Comparison of ENCODE assay signal across 1 cellular context in the genomic region with DNA sequence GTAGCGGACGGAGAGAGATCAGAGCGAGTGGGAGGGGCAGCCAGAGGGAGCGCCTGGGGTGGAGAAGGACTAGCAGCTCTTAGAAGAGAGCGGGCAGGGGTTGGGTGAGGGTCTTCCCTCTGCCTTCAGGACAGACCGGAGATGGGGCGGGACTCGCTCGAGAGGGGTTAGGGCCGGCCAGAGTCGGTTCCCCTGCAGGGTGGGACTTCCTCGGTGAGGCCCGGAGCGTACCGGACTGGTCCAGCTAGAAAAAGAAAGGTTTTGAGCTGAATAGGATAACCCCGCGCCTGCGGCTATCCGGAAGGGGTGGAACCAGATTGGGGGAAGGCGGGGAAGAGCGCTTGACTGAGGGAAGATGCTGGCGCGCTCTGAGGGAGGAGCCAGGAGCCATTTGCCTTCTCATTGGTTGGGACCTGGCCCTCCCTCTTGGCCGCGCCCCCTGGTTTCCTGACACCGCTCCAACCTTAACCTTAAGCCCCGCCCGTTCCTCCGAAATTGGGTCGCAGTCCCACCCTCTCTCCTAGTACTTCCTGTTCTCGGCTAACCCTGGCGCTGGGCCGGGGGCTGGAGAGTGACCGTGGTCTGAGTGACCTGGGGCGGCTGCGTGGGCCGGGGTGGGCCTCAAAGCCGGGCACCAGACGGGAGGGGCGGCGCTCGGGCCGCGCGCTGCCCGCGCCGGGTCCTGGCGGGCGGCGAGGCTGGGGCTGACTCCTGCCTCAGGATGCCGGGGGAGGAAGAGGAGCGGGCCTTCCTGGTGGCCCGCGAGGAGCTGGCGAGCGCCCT.
A peak's percentile ranks its signal among the peaks of the same experiment; 100 is the strongest.
TF ChIP-seq lines count a peak whose summit lies in the region.

RNF31 (plus strand) TSS at position 521 of the 783 bp plus-strand sequence; CDS start at position 722, 201 bp downstream.

TF ChIP-seq in K562, 482 proteins besides CTCF, POLR2A, EP300 and RAD21 (continued from another document):
- no peak for TF ChIP-seq CUX1 (CRISPR knock-in tag; IDR thresholded peaks at IDR 0.05)
- no peak for TF ChIP-seq BRF2 (IDR thresholded peaks at IDR 0.05; ENCODE audit: borderline replicate concordance, insufficient read depth, insufficient read length)
- no peak for TF ChIP-seq NFRKB (IDR thresholded peaks at IDR 0.05; ENCODE audit: low read depth)
- TF ChIP-seq DNMT1 (IDR thresholded peaks at IDR 0.05) = no peak
- peak; percentile 75 for TF ChIP-seq RBFOX2 (IDR thresholded peaks at IDR 0.05; ENCODE audit: low read depth, low read length)
- TF ChIP-seq, protein P1, sequence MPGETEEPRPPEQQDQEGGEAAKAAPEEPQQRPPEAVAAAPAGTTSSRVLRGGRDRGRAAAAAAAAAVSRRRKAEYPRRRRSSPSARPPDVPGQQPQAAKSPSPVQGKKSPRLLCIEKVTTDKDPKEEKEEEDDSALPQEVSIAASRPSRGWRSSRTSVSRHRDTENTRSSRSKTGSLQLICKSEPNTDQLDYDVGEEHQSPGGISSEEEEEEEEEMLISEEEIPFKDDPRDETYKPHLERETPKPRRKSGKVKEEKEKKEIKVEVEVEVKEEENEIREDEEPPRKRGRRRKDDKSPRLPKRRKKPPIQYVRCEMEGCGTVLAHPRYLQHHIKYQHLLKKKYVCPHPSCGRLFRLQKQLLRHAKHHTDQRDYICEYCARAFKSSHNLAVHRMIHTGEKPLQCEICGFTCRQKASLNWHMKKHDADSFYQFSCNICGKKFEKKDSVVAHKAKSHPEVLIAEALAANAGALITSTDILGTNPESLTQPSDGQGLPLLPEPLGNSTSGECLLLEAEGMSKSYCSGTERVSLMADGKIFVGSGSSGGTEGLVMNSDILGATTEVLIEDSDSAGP (CRISPR knock-in tag; IDR thresholded peaks at IDR 0.05) = no peak
- TF ChIP-seq ZNF3 (CRISPR knock-in tag; IDR thresholded peaks at IDR 0.05) = no peak
- TF ChIP-seq, protein P2, sequence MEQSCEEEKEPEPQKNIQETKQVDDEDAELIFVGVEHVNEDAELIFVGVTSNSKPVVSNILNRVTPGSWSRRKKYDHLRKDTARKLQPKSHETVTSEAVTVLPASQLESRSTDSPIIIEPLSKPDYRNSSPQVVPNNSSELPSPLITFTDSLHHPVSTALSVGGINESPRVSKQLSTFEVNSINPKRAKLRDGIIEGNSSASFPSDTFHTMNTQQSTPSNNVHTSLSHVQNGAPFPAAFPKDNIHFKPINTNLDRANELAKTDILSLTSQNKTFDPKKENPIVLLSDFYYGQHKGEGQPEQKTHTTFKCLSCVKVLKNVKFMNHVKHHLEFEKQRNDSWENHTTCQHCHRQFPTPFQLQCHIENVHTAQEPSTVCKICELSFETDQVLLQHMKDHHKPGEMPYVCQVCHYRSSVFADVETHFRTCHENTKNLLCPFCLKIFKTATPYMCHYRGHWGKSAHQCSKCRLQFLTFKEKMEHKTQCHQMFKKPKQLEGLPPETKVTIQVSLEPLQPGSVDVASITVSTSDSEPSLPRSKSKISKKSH (CRISPR knock-in tag; IDR thresholded peaks at IDR 0.05) = no peak
- no peak for TF ChIP-seq ELF2 (CRISPR knock-in tag; IDR thresholded peaks at IDR 0.05)
- no peak for TF ChIP-seq CREBBP (IDR thresholded peaks at IDR 0.05; ENCODE audit: low read depth, low read length)
- 0 out of 2 replicates have a peak, but pooled peaks have one; percentile 3 for TF ChIP-seq NBN (IDR thresholded peaks at IDR 0.05; ENCODE audit: low read depth)
- no peak for TF ChIP-seq LCOR (CRISPR knock-in tag; IDR thresholded peaks at IDR 0.05)
- no peak for TF ChIP-seq KHSRP (IDR thresholded peaks at IDR 0.05)
- no peak for TF ChIP-seq KLF1 (tag; IDR thresholded peaks at IDR 0.05)
- TF ChIP-seq ZKSCAN3 (CRISPR knock-in tag; IDR thresholded peaks at IDR 0.05) = no peak
- no peak for TF ChIP-seq ARID1B (IDR thresholded peaks at IDR 0.05)
- no peak for TF ChIP-seq ZC3H4 (CRISPR knock-in tag; IDR thresholded peaks at IDR 0.05; ENCODE audit: borderline replicate concordance)
- TF ChIP-seq TGIF2 (CRISPR knock-in tag; IDR thresholded peaks at IDR 0.05) = no peak
- no peak for TF ChIP-seq ZNF766 (CRISPR knock-in tag; conservative IDR thresholded peaks at IDR 0.05)
- no peak for TF ChIP-seq POLR2AphosphoS5 (IDR thresholded peaks at IDR 0.05; ENCODE audit: control insufficient read depth, insufficient read depth, low read depth, low read length)
- TF ChIP-seq ZNF444 (CRISPR knock-in tag; IDR thresholded peaks at IDR 0.05) = no peak
- peak; percentile 64 for TF ChIP-seq POLR2G (IDR thresholded peaks at IDR 0.05; ENCODE audit: low read depth, low read length)
- TF ChIP-seq, protein P3, sequence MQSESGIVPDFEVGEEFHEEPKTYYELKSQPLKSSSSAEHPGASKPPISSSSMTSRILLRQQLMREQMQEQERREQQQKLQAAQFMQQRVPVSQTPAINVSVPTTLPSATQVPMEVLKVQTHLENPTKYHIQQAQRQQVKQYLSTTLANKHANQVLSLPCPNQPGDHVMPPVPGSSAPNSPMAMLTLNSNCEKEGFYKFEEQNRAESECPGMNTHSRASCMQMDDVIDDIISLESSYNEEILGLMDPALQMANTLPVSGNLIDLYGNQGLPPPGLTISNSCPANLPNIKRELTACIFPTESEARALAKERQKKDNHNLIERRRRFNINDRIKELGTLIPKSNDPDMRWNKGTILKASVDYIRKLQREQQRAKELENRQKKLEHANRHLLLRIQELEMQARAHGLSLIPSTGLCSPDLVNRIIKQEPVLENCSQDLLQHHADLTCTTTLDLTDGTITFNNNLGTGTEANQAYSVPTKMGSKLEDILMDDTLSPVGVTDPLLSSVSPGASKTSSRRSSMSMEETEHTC (IDR thresholded peaks at IDR 0.05) = no peak
- TF ChIP-seq POLR3A (IDR thresholded peaks at IDR 0.05; ENCODE audit: borderline replicate concordance, extremely low read depth, insufficient read depth, insufficient read length) = no peak
- no peak for TF ChIP-seq ETV5 (CRISPR knock-in tag; IDR thresholded peaks at IDR 0.05; ENCODE audit: low read depth)
- TF ChIP-seq BMI1 (IDR thresholded peaks at IDR 0.05; ENCODE audit: low read length) = no peak
- no peak for TF ChIP-seq RBM34 (IDR thresholded peaks at IDR 0.05; ENCODE audit: borderline replicate concordance, insufficient read depth, low read length)
- TF ChIP-seq SAP30 (IDR thresholded peaks at IDR 0.05; ENCODE audit: borderline replicate concordance, insufficient read depth, low read depth, low read length, poor library complexity, severe bottlenecking) = peak; percentile 7
- no peak for TF ChIP-seq CBFA2T3 (IDR thresholded peaks at IDR 0.05)
- TF ChIP-seq ZSCAN29 (IDR thresholded peaks at IDR 0.05) = no peak
- TF ChIP-seq RFX7 (CRISPR knock-in tag; IDR thresholded peaks at IDR 0.05) = no peak
- TF ChIP-seq MXI1 (IDR thresholded peaks at IDR 0.05; ENCODE audit: low read depth, low read length) = no peak
- peak; percentile 19 to 37; a peak in 1 of 4 replicates for TF ChIP-seq SIN3A (IDR thresholded peaks at IDR 0.05; ENCODE audit: borderline replicate concordance in 2 of 2, control insufficient read depth in 1 of 2, low read depth in 2 of 2, low read length in 2 of 2)
- TF ChIP-seq POLR3G (IDR thresholded peaks at IDR 0.05; ENCODE audit: extremely low read depth, insufficient read length, insufficient replicate concordance) = no peak
- no peak for TF ChIP-seq STAT5B (CRISPR knock-in tag; IDR thresholded peaks at IDR 0.05)
- TF ChIP-seq ETV6 (IDR thresholded peaks at IDR 0.05; ENCODE audit: borderline replicate concordance in 1 of 2, low read depth in 2 of 2, low read length in 1 of 2) = no peak
- no peak for TF ChIP-seq ETV6 (CRISPR knock-in tag; IDR thresholded peaks at IDR 0.05; ENCODE audit: borderline replicate concordance)
- no peak for TF ChIP-seq RNF2 (IDR thresholded peaks at IDR 0.05)
- no peak for TF ChIP-seq ZNF644 (tag; IDR thresholded peaks at IDR 0.05; ENCODE audit: low read depth)
- TF ChIP-seq, protein P4, sequence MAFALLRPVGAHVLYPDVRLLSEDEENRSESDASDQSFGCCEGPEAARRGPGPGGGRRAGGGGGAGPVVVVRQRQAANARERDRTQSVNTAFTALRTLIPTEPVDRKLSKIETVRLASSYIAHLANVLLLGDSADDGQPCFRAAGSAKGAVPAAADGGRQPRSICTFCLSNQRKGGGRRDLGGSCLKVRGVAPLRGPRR (CRISPR knock-in tag; IDR thresholded peaks at IDR 0.05) = no peak
- no peak for TF ChIP-seq ZBTB1 (CRISPR knock-in tag; IDR thresholded peaks at IDR 0.05; ENCODE audit: borderline replicate concordance, low read depth)
- no peak for TF ChIP-seq ZNF57 (CRISPR knock-in tag; IDR thresholded peaks at IDR 0.05)
- no peak for TF ChIP-seq SMAD3 (CRISPR knock-in tag; conservative IDR thresholded peaks at IDR 0.05)
